In genomic region chr12:95130096-95130495, GRCh38 we compare ENCODE assay signal across 25 cellular contexts. TPM values are rescaled to one million over a fixed set of nuclear protein-coding genes. Genes with fewer than 3 reads are reported as not detected.
DNase-seq lines count a peak whose midpoint lies in the region; ATAC-seq, FAIRE-seq and TF ChIP-seq lines count a peak whose summit lies in the region.
"Had no signal": no experiment of that assay in that cellular context is flagged by ENCODE, and none has a peak within 500 bp of the region (broad histone marks: within the 10 kb centered on the region; RNA-seq: fewer than 3 reads in every experiment).

No MANE protein-coding gene starts in this region.

- H3K4me3 ChIP-seq in choroid plexus epithelial cell (ENCODE audit: low read depth, low read length) = no peak overlapping the region
- H3K4me3 ChIP-seq: ascending aorta, gastrocnemius medialis, MG63, right lobe of liver, stomach, transverse colon had no signal

- no peak for DNase-seq in GM19239 (ENCODE audit: insufficient read length, low spot score)
- DNase-seq in NCI-H82 (lab: John Stamatoyannopoulos, UW) = peak; percentile 69
- DNase-seq in choroid plexus epithelial cell (ENCODE audit: low read depth) = peak; percentile 84
- peak; percentile 63 for DNase-seq in non-pigmented ciliary epithelial cell (ENCODE audit: low read depth)
- no peak for DNase-seq in glutamatergic neuron
- no peak for DNase-seq in chondrocyte (ENCODE audit: low spot score)
- DNase-seq in RWPE1 (ENCODE audit: low spot score) = no peak
- DNase-seq: activated CD4-positive, alpha-beta T cell treated with anti-CD3 and anti-CD28 coated beads, Interleukin-2, amount 10 ng/mL, durations not matched to agents 24 days and 14 days; AML-193; CD8-positive, alpha-beta T cell; effector CD4-positive, alpha-beta T cell; gastrocnemius medialis; MG63; NCI-H1417 treated with DMSO at 0.1 percent for 48 hours; NCI-H2171; NCI-H774; right lobe of liver; stomach; transverse colon had no signal

- no peak overlapping the region for H3K4me3 Mint-ChIP-seq in glutamatergic neuron (ENCODE audit: unreplicated experiment)
- no peak overlapping the region for H3K4me3 Mint-ChIP-seq in chondrocyte (ENCODE audit: unreplicated experiment)
- H3K4me3 Mint-ChIP-seq: activated CD4-positive, alpha-beta T cell treated with anti-CD3 and anti-CD28 coated beads, Interleukin-2, amount 10 ng/mL, durations not matched to agents 24 days and 14 days; activated naive CD4-positive, alpha-beta T cell treated with anti-CD3 and anti-CD28 coated beads, Interleukin-2, amount 50 U/mL, for 24 hours; activated T-helper 1 cell treated with anti-CD3 and anti-CD28 coated beads, Interleukin-12 subunit alpha, Interleukin-12 subunit beta, Interleukin-2, Interleukin-4 antibody, amounts not matched to agents 30 ng/mL and 10 ng/mL and 1 ng/mL, durations not matched to agents 14 hours and 24 hours and 36 hours; CD8-positive, alpha-beta T cell; natural killer cell treated with Interleukin-12 subunit alpha and Interleukin-12 subunit beta and Interleukin-15 and Interleukin-18, amount 100 ng/mL, for 72 hours had no signal

- H3K27me3 Mint-ChIP-seq in glutamatergic neuron (ENCODE audit: unreplicated experiment) (no peaks in the 10 kb centered on the region), chondrocyte (ENCODE audit: low read depth) (no peaks in the 10 kb centered on the region)
- H3K27me3 Mint-ChIP-seq: activated CD4-positive, alpha-beta T cell treated with anti-CD3 and anti-CD28 coated beads, Interleukin-2, amount 10 ng/mL, durations not matched to agents 24 days and 14 days; activated naive CD4-positive, alpha-beta T cell treated with anti-CD3 and anti-CD28 coated beads, Interleukin-2, amount 50 U/mL, for 24 hours; natural killer cell treated with Interleukin-12 subunit alpha and Interleukin-12 subunit beta and Interleukin-15 and Interleukin-18, amount 100 ng/mL, for 72 hours had no signal

- no peaks in the 10 kb centered on the region for H3K9me3 Mint-ChIP-seq in glutamatergic neuron (ENCODE audit: unreplicated experiment)
- H3K9me3 Mint-ChIP-seq in chondrocyte (ENCODE audit: low read depth) = no peaks in the 10 kb centered on the region
- H3K9me3 Mint-ChIP-seq: activated CD4-positive, alpha-beta T cell treated with anti-CD3 and anti-CD28 coated beads, Interleukin-2, amount 10 ng/mL, durations not matched to agents 24 days and 14 days; activated naive CD4-positive, alpha-beta T cell treated with anti-CD3 and anti-CD28 coated beads, Interleukin-2, amount 50 U/mL, for 24 hours; activated T-helper 1 cell treated with anti-CD3 and anti-CD28 coated beads, Interleukin-12 subunit alpha, Interleukin-12 subunit beta, Interleukin-2, Interleukin-4 antibody, amounts not matched to agents 30 ng/mL and 10 ng/mL and 1 ng/mL, durations not matched to agents 14 hours and 24 hours and 36 hours; CD8-positive, alpha-beta T cell; natural killer cell treated with Interleukin-12 subunit alpha and Interleukin-12 subunit beta and Interleukin-15 and Interleukin-18, amount 100 ng/mL, for 72 hours had no signal

- POLR2A ChIA-PET in RWPE1 (lab: Yijun Ruan, JAX; ENCODE audit: low non-redundant PET) = no interaction called here

- CTCF ChIA-PET in RWPE1 (lab: Yijun Ruan, JAX) = no interaction called here

- H3K4me1 Mint-ChIP-seq in glutamatergic neuron (ENCODE audit: low read depth, unreplicated experiment) = no peaks in the 10 kb centered on the region
- H3K4me1 Mint-ChIP-seq in chondrocyte (ENCODE audit: low read depth) = no peaks in the 10 kb centered on the region
- H3K4me1 Mint-ChIP-seq: activated CD4-positive, alpha-beta T cell treated with anti-CD3 and anti-CD28 coated beads, Interleukin-2, amount 10 ng/mL, durations not matched to agents 24 days and 14 days; activated naive CD4-positive, alpha-beta T cell treated with anti-CD3 and anti-CD28 coated beads, Interleukin-2, amount 50 U/mL, for 24 hours had no signal

- no peak overlapping the region for H3K27ac Mint-ChIP-seq in glutamatergic neuron (ENCODE audit: unreplicated experiment)
- no peak overlapping the region for H3K27ac Mint-ChIP-seq in chondrocyte (ENCODE audit: unreplicated experiment)
- H3K27ac Mint-ChIP-seq: activated CD4-positive, alpha-beta T cell treated with anti-CD3 and anti-CD28 coated beads, Interleukin-2, amount 10 ng/mL, durations not matched to agents 24 days and 14 days; activated naive CD4-positive, alpha-beta T cell treated with anti-CD3 and anti-CD28 coated beads, Interleukin-2, amount 50 U/mL, for 24 hours; activated T-helper 1 cell treated with anti-CD3 and anti-CD28 coated beads, Interleukin-12 subunit alpha, Interleukin-12 subunit beta, Interleukin-2, Interleukin-4 antibody, amounts not matched to agents 30 ng/mL and 10 ng/mL and 1 ng/mL, durations not matched to agents 14 hours and 24 hours and 36 hours; CD8-positive, alpha-beta T cell; natural killer cell treated with Interleukin-12 subunit alpha and Interleukin-12 subunit beta and Interleukin-15 and Interleukin-18, amount 100 ng/mL, for 72 hours had no signal

- FAIRE-seq in GM19239 (lab: Jason Lieb, UNC) = peak; percentile 21
- FAIRE-seq: H1 had no signal

- no peak for ATAC-seq in GM19351 (IDR thresholded peaks at IDR 0.05; ENCODE audit: unreplicated experiment)
- ATAC-seq: CD8-positive, alpha-beta T cell; gastrocnemius medialis; natural killer cell treated with Interleukin-12 subunit alpha and Interleukin-12 subunit beta and Interleukin-15 and Interleukin-18, amount 100 ng/mL, for 72 hours; right lobe of liver had no signal

- H3K27ac ChIP-seq in RWPE1 = no peak overlapping the region
- H3K27ac ChIP-seq: ascending aorta, gastrocnemius medialis, right lobe of liver, stomach, transverse colon had no signal

- TF ChIP-seq CTCF in choroid plexus epithelial cell (conservative IDR thresholded peaks at IDR 0.05; ENCODE audit: low read depth, low read length) (no peak), glutamatergic neuron (IDR thresholded peaks at IDR 0.05; ENCODE audit: partially characterized antibody, unreplicated experiment) (no peak), chondrocyte (IDR thresholded peaks at IDR 0.05) (no peak), RWPE1 (conservative IDR thresholded peaks at IDR 0.05; ENCODE audit: low read depth) (no peak)

- no peaks in the 10 kb centered on the region for H3K36me3 Mint-ChIP-seq in glutamatergic neuron (ENCODE audit: unreplicated experiment)
- H3K36me3 Mint-ChIP-seq in chondrocyte (ENCODE audit: low read depth) = peaks cover 19% of the 10 kb centered on the region
- H3K36me3 Mint-ChIP-seq: activated naive CD4-positive, alpha-beta T cell treated with anti-CD3 and anti-CD28 coated beads, Interleukin-2, amount 50 U/mL, for 24 hours; CD8-positive, alpha-beta T cell; natural killer cell treated with Interleukin-12 subunit alpha and Interleukin-12 subunit beta and Interleukin-15 and Interleukin-18, amount 100 ng/mL, for 72 hours had no signal

RNA-seq across cellular contexts. Expression of gene NR2C1, which starts 56.7 kb away (rescaled TPM):
- total RNA-seq in glutamatergic neuron (ENCODE audit: unreplicated experiment) (63.8 TPM), chondrocyte (29.4 to 34.3 TPM (median 29.7 TPM) in 3 replicates)

Comparison
In these comparisons a context has a peak if more than half of its experiments do, and no peak if none do; other contexts are left out.
1. DNase-seq: peak in NCI-H82 (single experiment), choroid plexus epithelial cell (single experiment) and non-pigmented ciliary epithelial cell (single experiment); none in GM19239 (single experiment), glutamatergic neuron (single experiment), chondrocyte (single experiment) and RWPE1 (single experiment).